Comparison of ENCODE assay signal across 19 cellular contexts in the genomic region with DNA sequence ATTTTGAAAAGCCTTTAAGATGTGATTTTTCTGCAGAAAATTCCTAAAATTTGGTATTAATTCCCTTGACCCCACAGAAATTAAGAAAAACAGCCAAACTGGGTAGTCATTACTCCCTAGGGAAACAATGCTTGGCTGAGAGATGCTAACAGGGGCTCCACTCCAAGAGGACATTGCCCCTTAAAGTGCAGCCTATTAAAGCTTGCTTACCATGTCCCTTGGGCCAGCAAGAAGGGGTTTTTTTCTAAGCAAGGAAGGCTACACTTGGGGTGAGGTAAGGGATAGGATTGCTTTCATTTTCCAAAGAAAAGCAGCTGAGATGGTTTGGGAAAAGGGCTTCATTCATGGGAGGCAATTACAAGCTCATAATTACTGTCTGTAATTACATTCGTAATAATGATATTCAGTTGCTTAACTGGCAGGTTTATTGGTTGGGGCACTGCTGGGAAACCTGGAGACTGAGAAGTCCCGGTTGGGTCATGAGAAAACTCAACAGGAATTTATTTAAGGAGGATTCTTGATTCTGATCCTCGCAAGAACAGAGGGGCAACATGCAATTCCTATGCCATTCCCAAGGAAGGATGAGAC.
A peak's percentile ranks its signal among the peaks of the same experiment; 100 is the strongest.
DNase-seq lines count a peak whose midpoint lies in the region; ATAC-seq and TF ChIP-seq lines count a peak whose summit lies in the region.
"Had no signal": no experiment of that assay in that cellular context is flagged by ENCODE, and none has a peak within 500 bp of the region (broad histone marks: within the 10 kb centered on the region; RNA-seq: fewer than 3 reads in every experiment).

No MANE protein-coding gene starts in this region.

- H3K27ac ChIP-seq in WERI-Rb-1 (peak overlapping the region; percentile 87), gastrocnemius medialis (peak overlapping the region; percentile 38 to 82 (median 61))
- H3K27ac ChIP-seq: GM23248, SK-N-MC had no signal

- TF ChIP-seq POLR2A in gastrocnemius medialis (IDR thresholded peaks at IDR 0.05) = no peak

- no peak for ATAC-seq in gastrocnemius medialis
- ATAC-seq: K562 had no signal

- H3K4me3 ChIP-seq in WERI-Rb-1 (ENCODE audit: low read depth, low read length) = peak overlapping the region; percentile 32
- peak overlapping the region in 1 of 4 donors; percentile 9 for H3K4me3 ChIP-seq in gastrocnemius medialis
- H3K4me3 ChIP-seq: GM23248, HAP-1, K562, SK-N-MC had no signal

- H3K36me3 ChIP-seq in WERI-Rb-1 (peaks cover 20% of the 10 kb centered on the region), gastrocnemius medialis (no peaks in the 10 kb centered on the region)
- H3K36me3 ChIP-seq: HAP-1 had no signal

- H3K27me3 ChIP-seq in WERI-Rb-1 (ENCODE audit: insufficient read depth, low read depth, severe bottlenecking) (no peaks in the 10 kb centered on the region), gastrocnemius medialis (no peaks in the 10 kb centered on the region)

- intact Hi-C loops in gastrocnemius medialis (cut with DNase I; ENCODE audit: low total_unique reads) = no loop called here

- H3K4me1 ChIP-seq in gastrocnemius medialis = peaks cover 38 to 57% of the 10 kb centered on the region in 2 donors
- H3K4me1 ChIP-seq: Caco-2, HAP-1 had no signal

- H3K9me3 ChIP-seq in WERI-Rb-1 (ENCODE audit: severe bottlenecking) (no peaks in the 10 kb centered on the region), gastrocnemius medialis (no peaks in the 10 kb centered on the region)
- H3K9me3 ChIP-seq: Caco-2, HAP-1 had no signal

- DNase-seq in DMS79 treated with DMSO at 0.1 percent for 48 hours (lab: John Stamatoyannopoulos, UW) (peak; percentile 4), DMS79 (lab: John Stamatoyannopoulos, UW) (no peak), NCI-H1105 (lab: John Stamatoyannopoulos, UW) (peak; percentile 74), WERI-Rb-1 (no peak), gastrocnemius medialis (no peak), inferior parietal cortex (ENCODE audit: extremely low spot score) (no peak), NCI-H2196 treated with DMSO at 0.1 percent for 48 hours (lab: John Stamatoyannopoulos, UW; ENCODE audit: unreplicated experiment) (no peak), ACHN (no peak)
- DNase-seq: 8988T; Caco-2; CD4-positive, CD25-positive, alpha-beta regulatory T cell; GM23248; NCI-H2029; NK-92 treated with Interleukin-12 subunit alpha and Interleukin-12 subunit beta, amount 100 ng/mL, for 24 hours; OCI-M1; SHP77 had no signal

- in situ Hi-C loops in gastrocnemius medialis (cut with MboI; ENCODE audit: low sequenced_read_pairs in 4 of 4) (no loop called here), ACHN (cut with HindIII; ENCODE audit: low pct_ligation_motif_present, low pct_unique_long_range_greater_than_20kb, low sequenced_read_pairs) (no loop called here)

- TF ChIP-seq CTCF in WERI-Rb-1 (IDR thresholded peaks at IDR 0.05; ENCODE audit: low read depth, low read length) = no peak
- no peak for TF ChIP-seq CTCF in gastrocnemius medialis (IDR thresholded peaks at IDR 0.05 in 4 of 5, conservative IDR thresholded peaks at IDR 0.05 in 1 of 5)

Comparison
In these comparisons a context has a peak if more than half of its experiments do, and no peak if none do; other contexts are left out.
1. DNase-seq: peak in DMS79 treated with DMSO at 0.1 percent for 48 hours (single experiment) and NCI-H1105 (single experiment); none in DMS79 (single experiment), WERI-Rb-1 (single experiment), gastrocnemius medialis (0 of 2), inferior parietal cortex (single experiment), NCI-H2196 treated with DMSO at 0.1 percent for 48 hours (single experiment) and ACHN (single experiment).